11 cellular contexts compared by ENCODE assay signal in the genomic region with DNA sequence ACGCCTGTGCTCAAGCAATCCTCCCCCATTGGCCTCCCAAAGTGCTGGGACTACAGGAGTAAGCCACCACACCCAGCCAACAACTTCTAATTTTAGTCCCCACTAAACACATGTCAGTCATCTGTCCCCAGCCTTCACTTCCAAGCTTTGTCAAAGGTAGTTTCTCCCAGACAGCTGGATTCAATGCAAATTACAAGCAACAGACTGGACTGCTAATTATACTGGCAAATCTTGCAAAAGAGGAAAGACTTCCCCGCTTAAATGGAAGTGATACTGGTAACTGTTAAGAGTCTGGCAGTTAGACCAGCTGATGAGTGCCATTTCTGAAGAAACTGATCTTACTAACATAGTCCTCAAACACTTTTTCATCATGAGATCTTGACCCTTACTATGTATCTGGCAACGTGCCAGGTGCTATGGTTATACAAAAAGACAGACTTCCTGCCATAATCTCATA. TPM values are rescaled to one million over a fixed set of nuclear protein-coding genes. Genes with fewer than 3 reads are reported as not detected.
A peak's percentile ranks its signal among the peaks of the same experiment; 100 is the strongest.
DNase-seq lines count a peak whose midpoint lies in the region; ATAC-seq and TF ChIP-seq lines count a peak whose summit lies in the region.
"Had no signal": no experiment of that assay in that cellular context is flagged by ENCODE, and none has a peak within 500 bp of the region (broad histone marks: within the 10 kb centered on the region; RNA-seq: fewer than 3 reads in every experiment).

No MANE protein-coding gene starts in this region.

- TF ChIP-seq CTCF in activated CD8-positive, alpha-beta T cell treated with anti-CD3 and anti-CD28 coated beads for 36 hours (IDR thresholded peaks at IDR 0.05), result no peak
- TF ChIP-seq CTCF in sigmoid colon (IDR thresholded peaks at IDR 0.05), result no peak

- H3K4me1 Mint-ChIP-seq in activated CD8-positive, alpha-beta T cell treated with anti-CD3 and anti-CD28 coated beads, Interleukin-2, amount 10 ng/mL, durations not matched to agents 7 days and 5 days (ENCODE audit: low read depth), result peaks cover 58% of the 10 kb centered on the region
- peaks cover 28% of the 10 kb centered on the region for H3K4me1 Mint-ChIP-seq in activated CD8-positive, alpha-beta T cell treated with anti-CD3 and anti-CD28 coated beads for 36 hours (ENCODE audit: low read depth)
- H3K4me1 Mint-ChIP-seq in T-helper 2 cell treated with Interferon-gamma antibody and Interleukin-4, amounts not matched to agents 5 μg/mL and 100 μg/mL, for 36 hours (ENCODE audit: low read depth), result peaks cover 35% of the 10 kb centered on the region
- H3K4me1 Mint-ChIP-seq in stimulated activated naive B cell treated with anti-CD40 and anti-IgM and Interleukin-4, amounts not matched to agents 10 μg/mL and 1 μg/mL and 100 μg/mL, for 72 hours, result peaks cover 29 to 67% of the 10 kb centered on the region in 2 donors

- POLR2A ChIA-PET in activated CD8-positive, alpha-beta T cell treated with anti-CD3 and anti-CD28 coated beads, Interleukin-2, amount 10 ng/mL, durations not matched to agents 7 days and 5 days (lab: Charles Lee), result no interaction called here
- POLR2A ChIA-PET in activated CD8-positive, alpha-beta T cell treated with anti-CD3 and anti-CD28 coated beads for 36 hours (lab: Charles Lee), result interaction anchor here (0.7 to 2.2 kb wide), 2 partner anchors 8 to 10 kb away, joined by 3 to 6 read pairs; no protein-coding TSS in a partner anchor

- no peaks in the 10 kb centered on the region for H3K4me1 ChIP-seq in sigmoid colon
- H3K4me1 ChIP-seq: adrenal gland, pancreas had no signal

- peaks cover 15% of the 10 kb centered on the region for H3K36me3 ChIP-seq in H7 (replicated peaks; ENCODE audit: control insufficient read depth, insufficient read depth, low read length)
- H3K36me3 ChIP-seq in sigmoid colon, result peaks cover 3 to 34% (median 6%) of the 10 kb centered on the region in 4 donors

- 57 to 65% methylated on average over 3 of the region's 3 CpGs for WGBS in sigmoid colon, 2 donors

- peak overlapping the region; percentile 63 for H3K27ac Mint-ChIP-seq in activated CD8-positive, alpha-beta T cell treated with anti-CD3 and anti-CD28 coated beads, Interleukin-2, amount 10 ng/mL, durations not matched to agents 7 days and 5 days
- no peak overlapping the region for H3K27ac Mint-ChIP-seq in activated CD8-positive, alpha-beta T cell treated with anti-CD3 and anti-CD28 coated beads for 36 hours
- peak overlapping the region; percentile 3 for H3K27ac Mint-ChIP-seq in T-helper 2 cell treated with Interferon-gamma antibody and Interleukin-4, amounts not matched to agents 5 μg/mL and 100 μg/mL, for 36 hours
- H3K27ac Mint-ChIP-seq in stimulated activated naive B cell treated with anti-CD40 and anti-IgM and Interleukin-4, amounts not matched to agents 10 μg/mL and 1 μg/mL and 100 μg/mL, for 72 hours, result peak overlapping the region; percentile 98

- H3K4me3 ChIP-seq in H7 (ENCODE audit: insufficient read depth, low read depth, low read length) (no peak overlapping the region), sigmoid colon (no peak overlapping the region)
- H3K4me3 ChIP-seq: adrenal gland, pancreas had no signal

- H3K9me3 Mint-ChIP-seq in activated CD8-positive, alpha-beta T cell treated with anti-CD3 and anti-CD28 coated beads, Interleukin-2, amount 10 ng/mL, durations not matched to agents 7 days and 5 days (ENCODE audit: insufficient read depth), result no peaks in the 10 kb centered on the region
- H3K9me3 Mint-ChIP-seq in activated CD8-positive, alpha-beta T cell treated with anti-CD3 and anti-CD28 coated beads for 36 hours, result no peaks in the 10 kb centered on the region
- H3K9me3 Mint-ChIP-seq in T-helper 2 cell treated with Interferon-gamma antibody and Interleukin-4, amounts not matched to agents 5 μg/mL and 100 μg/mL, for 36 hours, result no peaks in the 10 kb centered on the region
- peaks cover 3 to 5% of the 10 kb centered on the region in 2 donors for H3K9me3 Mint-ChIP-seq in stimulated activated naive B cell treated with anti-CD40 and anti-IgM and Interleukin-4, amounts not matched to agents 10 μg/mL and 1 μg/mL and 100 μg/mL, for 72 hours

- H3K27me3 ChIP-seq in H7 (ENCODE audit: control insufficient read depth, insufficient read depth, low read length) (no peaks in the 10 kb centered on the region), sigmoid colon (no peaks in the 10 kb centered on the region)
- H3K27me3 ChIP-seq: adrenal gland, pancreas had no signal

- no peaks in the 10 kb centered on the region for H3K27me3 Mint-ChIP-seq in activated CD8-positive, alpha-beta T cell treated with anti-CD3 and anti-CD28 coated beads, Interleukin-2, amount 10 ng/mL, durations not matched to agents 7 days and 5 days (ENCODE audit: low read depth)
- no peaks in the 10 kb centered on the region for H3K27me3 Mint-ChIP-seq in activated CD8-positive, alpha-beta T cell treated with anti-CD3 and anti-CD28 coated beads for 36 hours
- no peaks in the 10 kb centered on the region for H3K27me3 Mint-ChIP-seq in T-helper 2 cell treated with Interferon-gamma antibody and Interleukin-4, amounts not matched to agents 5 μg/mL and 100 μg/mL, for 36 hours (ENCODE audit: low read depth)
- H3K27me3 Mint-ChIP-seq in stimulated activated naive B cell treated with anti-CD40 and anti-IgM and Interleukin-4, amounts not matched to agents 10 μg/mL and 1 μg/mL and 100 μg/mL, for 72 hours, result no peaks in the 10 kb centered on the region

- TF ChIP-seq POLR2A in sigmoid colon (IDR thresholded peaks at IDR 0.05), result no peak

- CTCF ChIA-PET in activated CD8-positive, alpha-beta T cell treated with anti-CD3 and anti-CD28 coated beads, Interleukin-2, amount 10 ng/mL, durations not matched to agents 7 days and 5 days (lab: Charles Lee), result interaction anchor here (1.0 to 1.5 kb wide), 6 partner anchors 8 to 84 kb away, joined by 3 to 4 read pairs (median 4); partner anchors contain the start of gene GGA2
- CTCF ChIA-PET in activated CD8-positive, alpha-beta T cell treated with anti-CD3 and anti-CD28 coated beads for 36 hours (lab: Charles Lee), result no interaction called here

- ATAC-seq in activated CD8-positive, alpha-beta T cell treated with anti-CD3 and anti-CD28 coated beads, Interleukin-2, amount 10 ng/mL, durations not matched to agents 7 days and 5 days, result no peak
- no peak for ATAC-seq in activated CD8-positive, alpha-beta T cell treated with anti-CD3 and anti-CD28 coated beads for 36 hours
- ATAC-seq in HG03521 (IDR thresholded peaks at IDR 0.05; ENCODE audit: unreplicated experiment), result peak; percentile 44
- peak; percentile 84 to 87 for ATAC-seq in stimulated activated naive B cell treated with anti-CD40 and anti-IgM and Interleukin-4, amounts not matched to agents 10 μg/mL and 1 μg/mL and 100 μg/mL, for 72 hours (replicated peaks)

- peaks cover 52% of the 10 kb centered on the region for H3K36me3 Mint-ChIP-seq in activated CD8-positive, alpha-beta T cell treated with anti-CD3 and anti-CD28 coated beads, Interleukin-2, amount 10 ng/mL, durations not matched to agents 7 days and 5 days (ENCODE audit: low read depth)
- H3K36me3 Mint-ChIP-seq in activated CD8-positive, alpha-beta T cell treated with anti-CD3 and anti-CD28 coated beads for 36 hours (ENCODE audit: low read depth), result peaks cover 37% of the 10 kb centered on the region
- H3K36me3 Mint-ChIP-seq in T-helper 2 cell treated with Interferon-gamma antibody and Interleukin-4, amounts not matched to agents 5 μg/mL and 100 μg/mL, for 36 hours (ENCODE audit: low read depth), result peaks cover 27% of the 10 kb centered on the region
- H3K36me3 Mint-ChIP-seq in stimulated activated naive B cell treated with anti-CD40 and anti-IgM and Interleukin-4, amounts not matched to agents 10 μg/mL and 1 μg/mL and 100 μg/mL, for 72 hours, result peaks cover 39 to 67% of the 10 kb centered on the region in 2 donors

- DNase-seq in activated CD8-positive, alpha-beta T cell treated with anti-CD3 and anti-CD28 coated beads, Interleukin-2, amount 10 ng/mL, durations not matched to agents 7 days and 5 days, result no peak
- DNase-seq in activated CD8-positive, alpha-beta T cell treated with anti-CD3 and anti-CD28 coated beads for 36 hours, result no peak
- no peak for DNase-seq in T-helper 2 cell treated with Interferon-gamma antibody and Interleukin-4, amounts not matched to agents 5 μg/mL and 100 μg/mL, for 36 hours (ENCODE audit: low spot score)
- DNase-seq in stimulated activated naive B cell treated with anti-CD40 and anti-IgM and Interleukin-4, amounts not matched to agents 10 μg/mL and 1 μg/mL and 100 μg/mL, for 72 hours, result peak; percentile 35
- DNase-seq in H7, result no peak
- DNase-seq in sigmoid colon, result no peak
- no peak for DNase-seq in NCI-H748 (lab: John Stamatoyannopoulos, UW; ENCODE audit: unreplicated experiment)
- DNase-seq: islet precursor cell, pancreas had no signal

- H3K27ac ChIP-seq in sigmoid colon, result no peak overlapping the region
- H3K27ac ChIP-seq: adrenal gland, pancreas had no signal

- TF ChIP-seq EP300 in sigmoid colon (IDR thresholded peaks at IDR 0.05), result no peak

- H3K9me3 ChIP-seq in sigmoid colon, result no peaks in the 10 kb centered on the region
- H3K9me3 ChIP-seq: adrenal gland, pancreas had no signal

- intact Hi-C loops in activated CD8-positive, alpha-beta T cell treated with anti-CD3 and anti-CD28 coated beads for 36 hours (cut with micrococcal nuclease), result no loop called here
- intact Hi-C loops in sigmoid colon (cut with DNase I), result no loop called here

- H3K4me3 Mint-ChIP-seq in activated CD8-positive, alpha-beta T cell treated with anti-CD3 and anti-CD28 coated beads, Interleukin-2, amount 10 ng/mL, durations not matched to agents 7 days and 5 days, result no peak overlapping the region
- no peak overlapping the region for H3K4me3 Mint-ChIP-seq in activated CD8-positive, alpha-beta T cell treated with anti-CD3 and anti-CD28 coated beads for 36 hours
- H3K4me3 Mint-ChIP-seq in T-helper 2 cell treated with Interferon-gamma antibody and Interleukin-4, amounts not matched to agents 5 μg/mL and 100 μg/mL, for 36 hours, result no peak overlapping the region
- H3K4me3 Mint-ChIP-seq in stimulated activated naive B cell treated with anti-CD40 and anti-IgM and Interleukin-4, amounts not matched to agents 10 μg/mL and 1 μg/mL and 100 μg/mL, for 72 hours, result peak overlapping the region; percentile 61 to 76

RNA-seq across cellular contexts. Expression of gene GGA2, which starts 8.2 kb away (rescaled TPM):
- total RNA-seq in activated CD8-positive, alpha-beta T cell treated with anti-CD3 and anti-CD28 coated beads, Interleukin-2, amount 10 ng/mL, durations not matched to agents 7 days and 5 days, result 100 to 1,000 TPM; 111 to 118 TPM
- total RNA-seq in activated CD8-positive, alpha-beta T cell treated with anti-CD3 and anti-CD28 coated beads for 36 hours, result 10 to 100 TPM; 91.0 to 96.9 TPM
- 23.2 and 34.1 TPM in 2 replicates for total RNA-seq in H7 (2014; rRNA removed; shearing (Covaris generic))
- 10 to 100 TPM; 29.1 to 55.7 (median 34.7) TPM for total RNA-seq in sigmoid colon
- polyA plus RNA-seq in sigmoid colon, result 10 to 100 TPM; 13.2 to 36.1 (median 15.3) TPM

RNA-seq across cellular contexts. Expression of gene EARS2, which starts 38.7 kb away (rescaled TPM):
- 10 to 100 TPM; 16.3 to 16.4 TPM for total RNA-seq in activated CD8-positive, alpha-beta T cell treated with anti-CD3 and anti-CD28 coated beads, Interleukin-2, amount 10 ng/mL, durations not matched to agents 7 days and 5 days
- 10 to 100 TPM; 25.7 to 29.1 TPM for total RNA-seq in activated CD8-positive, alpha-beta T cell treated with anti-CD3 and anti-CD28 coated beads for 36 hours
- total RNA-seq in H7 (2014; rRNA removed; shearing (Covaris generic)), result 101 and 105 TPM in 2 replicates
- 10 to 100 TPM in 2 of 4 donors, 1 to 10 TPM in 2; 7.5 to 18.3 (median 11.2) TPM for total RNA-seq in sigmoid colon
- 10 to 100 TPM in 1 of 3 donors, 1 to 10 TPM in 2; 6.6 to 19.4 (median 7.9) TPM for polyA plus RNA-seq in sigmoid colon

RNA-seq across cellular contexts. Expression of gene UBFD1, which starts 39.1 kb away (rescaled TPM):
- total RNA-seq in activated CD8-positive, alpha-beta T cell treated with anti-CD3 and anti-CD28 coated beads, Interleukin-2, amount 10 ng/mL, durations not matched to agents 7 days and 5 days, result 10 to 100 TPM; 40.2 to 46.3 TPM
- 10 to 100 TPM; 51.8 to 54.1 TPM for total RNA-seq in activated CD8-positive, alpha-beta T cell treated with anti-CD3 and anti-CD28 coated beads for 36 hours
- 68.2 and 72.9 TPM in 2 replicates for total RNA-seq in H7 (2014; rRNA removed; shearing (Covaris generic))
- 100 to 1,000 TPM in 1 of 4 donors, 10 to 100 TPM in 3; 45.1 to 101 (median 57.6) TPM for total RNA-seq in sigmoid colon
- polyA plus RNA-seq in sigmoid colon, result 10 to 100 TPM in 1 of 3 donors, 1 to 10 TPM in 2; 8.1 to 16.6 (median 8.4) TPM

Comparison
In these comparisons a context has a peak if more than half of its experiments do, and no peak if none do; other contexts are left out.
1. ATAC-seq: peak in HG03521 (single experiment) and stimulated activated naive B cell treated with anti-CD40 and anti-IgM and Interleukin-4, amounts not matched to agents 10 μg/mL and 1 μg/mL and 100 μg/mL, for 72 hours (2 of 2); none in activated CD8-positive, alpha-beta T cell treated with anti-CD3 and anti-CD28 coated beads, Interleukin-2, amount 10 ng/mL, durations not matched to agents 7 days and 5 days (single experiment) and activated CD8-positive, alpha-beta T cell treated with anti-CD3 and anti-CD28 coated beads for 36 hours (single experiment).
2. H3K4me3 Mint-ChIP-seq: peak in stimulated activated naive B cell treated with anti-CD40 and anti-IgM and Interleukin-4, amounts not matched to agents 10 μg/mL and 1 μg/mL and 100 μg/mL, for 72 hours (2 of 2); none in activated CD8-positive, alpha-beta T cell treated with anti-CD3 and anti-CD28 coated beads, Interleukin-2, amount 10 ng/mL, durations not matched to agents 7 days and 5 days (single experiment), activated CD8-positive, alpha-beta T cell treated with anti-CD3 and anti-CD28 coated beads for 36 hours (single experiment) and T-helper 2 cell treated with Interferon-gamma antibody and Interleukin-4, amounts not matched to agents 5 μg/mL and 100 μg/mL, for 36 hours (single experiment).